In genomic region chr3:195627515-195628385, GRCh38 we compare ENCODE assay signal across 8 cellular contexts. TPM values are rescaled to one million over a fixed set of nuclear protein-coding genes. Genes with fewer than 3 reads are reported as not detected.
DNase-seq lines count a peak whose midpoint lies in the region; ATAC-seq and TF ChIP-seq lines count a peak whose summit lies in the region.
"Not testable (repeated sequence)": the region's sequence is repeated elsewhere in the genome, so short reads cannot be mapped to it uniquely, and the experiment has no call there.
"Had no signal": no experiment of that assay in that cellular context is flagged by ENCODE, and none has a peak within 500 bp of the region (broad histone marks: within the 10 kb centered on the region; RNA-seq: fewer than 3 reads in every experiment).

No MANE protein-coding gene starts in this region.

- H3K36me3 Mint-ChIP-seq in H9 (ENCODE audit: insufficient read depth in 1 of 3, low read depth in 3 of 3); WTC11; activated naive CD8-positive, alpha-beta T cell treated with anti-CD3 and anti-CD28 coated beads, Interleukin-2, amount 10 ng/mL, durations not matched to agents 7 days and 5 days: not testable (repeated sequence)

- not testable (repeated sequence) for H4K8ac ChIP-seq in H9 (replicated peaks; ENCODE audit: insufficient read length, low read depth, low read length)

- H3K79me2 ChIP-seq in H9 (ENCODE audit: insufficient read depth, low read length): not testable (repeated sequence)

- H3K14ac ChIP-seq in H9 (ENCODE audit: insufficient read depth, low read length): not testable (repeated sequence)

- not testable (repeated sequence) for H2BK120ac ChIP-seq in H9 (ENCODE audit: low read depth, low read length, poor library complexity, severe bottlenecking)

- CTCF ChIA-PET in WTC11 (lab: Charles Lee): not testable (repeated sequence)

- H3K27me3 ChIP-seq in H9 (ENCODE audit: insufficient read depth, low read length): not testable (repeated sequence)

- H3K4ac ChIP-seq in H9 (ENCODE audit: low read depth, low read length): not testable (repeated sequence)

- not testable (repeated sequence) for H3K27ac ChIP-seq in H9 (ENCODE audit: insufficient read length, low read depth, low read length)

- not testable (repeated sequence) for DNase-seq in H9; WTC11 (ENCODE audit: low spot score); activated naive CD8-positive, alpha-beta T cell treated with anti-CD3 and anti-CD28 coated beads, Interleukin-2, amount 10 ng/mL, durations not matched to agents 7 days and 5 days
- peak; percentile 57 for DNase-seq in activated CD8-positive, alpha-beta memory T cell treated with anti-CD3 and anti-CD28 coated beads, Interleukin-2, amount 50 U/mL, for 48 hours
- DNase-seq in Right ventricle myocardium superior (peak; percentile 40), mesenteric fat pad (ENCODE audit: low spot score) (peak; percentile 89), posterior vena cava (ENCODE audit: low spot score) (peak; percentile 68)

- not testable (repeated sequence) for H3K9me3 ChIP-seq in H9 (ENCODE audit: control insufficient read depth, low read depth, low read length)

- not testable (repeated sequence) for H2BK20ac ChIP-seq in H9 (ENCODE audit: low read depth, low read length, poor library complexity, severe bottlenecking)

- H2BK5ac ChIP-seq in H9 (ENCODE audit: insufficient read length, low read length): not testable (repeated sequence)

- peaks cover 19% of the 10 kb centered on the region for H3K27me3 Mint-ChIP-seq in H9 (ENCODE audit: low read depth)
- H3K27me3 Mint-ChIP-seq in WTC11 (ENCODE audit: low read depth); activated naive CD8-positive, alpha-beta T cell treated with anti-CD3 and anti-CD28 coated beads, Interleukin-2, amount 10 ng/mL, durations not matched to agents 7 days and 5 days: not testable (repeated sequence)

- not testable (repeated sequence) for H3K9ac ChIP-seq in H9 (ENCODE audit: extremely low read depth, insufficient read length, low read length)

- intact Hi-C loops in Right ventricle myocardium superior (cut with DNase I); posterior vena cava (cut with DNase I): not testable (repeated sequence)

- not testable (repeated sequence) for H2AK5ac ChIP-seq in H9 (ENCODE audit: insufficient read length, low read length)

- H2AFZ ChIP-seq in H9 (ENCODE audit: low read length): not testable (repeated sequence)

- H4K91ac ChIP-seq in H9 (ENCODE audit: insufficient read length, low read depth, low read length): not testable (repeated sequence)

- H4K20me1 ChIP-seq in H9 (ENCODE audit: control insufficient read depth, insufficient read depth, insufficient read length): not testable (repeated sequence)

- not testable (repeated sequence) for H3K4me2 ChIP-seq in H9 (ENCODE audit: insufficient read depth, insufficient read length, low read length)

- H3K56ac ChIP-seq in H9 (ENCODE audit: insufficient read length, low read depth, low read length): not testable (repeated sequence)

- H3K23ac ChIP-seq in H9 (ENCODE audit: insufficient read length, low read depth, low read length): not testable (repeated sequence)

- ATAC-seq in WTC11; activated naive CD8-positive, alpha-beta T cell treated with anti-CD3 and anti-CD28 coated beads, Interleukin-2, amount 10 ng/mL, durations not matched to agents 7 days and 5 days (ENCODE audit: low read depth); Right ventricle myocardium superior (ENCODE audit: poor library complexity): not testable (repeated sequence)

- not testable (repeated sequence) for H2BK12ac ChIP-seq in H9 (ENCODE audit: insufficient read length, low read depth, low read length)

- not testable (repeated sequence) for TF ChIP-seq CTCF in H9 (conservative IDR thresholded peaks at IDR 0.05); WTC11 (IDR thresholded peaks at IDR 0.05)

- POLR2A ChIA-PET in WTC11 (lab: Charles Lee); activated naive CD8-positive, alpha-beta T cell treated with anti-CD3 and anti-CD28 coated beads, Interleukin-2, amount 10 ng/mL, durations not matched to agents 7 days and 5 days (lab: Charles Lee): not testable (repeated sequence)

- H3K4me1 ChIP-seq in H9 (ENCODE audit: insufficient read depth, low read length): not testable (repeated sequence)

- H3K4me1 Mint-ChIP-seq in H9: peaks cover 18 to 19% of the 10 kb centered on the region in 2 experiments
- peaks cover 17% of the 10 kb centered on the region for H3K4me1 Mint-ChIP-seq in WTC11
- not testable (repeated sequence) for H3K4me1 Mint-ChIP-seq in activated naive CD8-positive, alpha-beta T cell treated with anti-CD3 and anti-CD28 coated beads, Interleukin-2, amount 10 ng/mL, durations not matched to agents 7 days and 5 days

- peak overlapping the region; percentile 61 to 92 (median 78); a peak in 5 of 7 replicates for H3K27ac Mint-ChIP-seq in H9
- peak overlapping the region; percentile 17; the same call in 1 of the 2 replicates for H3K27ac Mint-ChIP-seq in WTC11
- H3K27ac Mint-ChIP-seq in activated naive CD8-positive, alpha-beta T cell treated with anti-CD3 and anti-CD28 coated beads, Interleukin-2, amount 10 ng/mL, durations not matched to agents 7 days and 5 days: peak overlapping the region; percentile 14

- not testable (repeated sequence) for H3T11ph ChIP-seq in H9 (ENCODE audit: low read length)

- no CpG with 5 or more reads among the region's 30 CpGs for WGBS in H9 (ENCODE audit: extremely low coverage, insufficient read length, low lambda C conversion rate)

- H3K4me3 Mint-ChIP-seq in H9: peak overlapping the region in 1 of 2 experiments; percentile 58; a peak in 1 of 5 replicates
- not testable (repeated sequence) for H3K4me3 Mint-ChIP-seq in WTC11; activated naive CD8-positive, alpha-beta T cell treated with anti-CD3 and anti-CD28 coated beads, Interleukin-2, amount 10 ng/mL, durations not matched to agents 7 days and 5 days

- not testable (repeated sequence) for H3K79me1 ChIP-seq in H9 (ENCODE audit: insufficient read depth, low read depth, low read length, poor library complexity, severe bottlenecking)

- not testable (repeated sequence) for H4K5ac ChIP-seq in H9 (ENCODE audit: insufficient read length, low read depth, low read length)

- H2BK15ac ChIP-seq in H9 (ENCODE audit: low read depth, low read length): not testable (repeated sequence)

- H3K23me2 ChIP-seq in H9 (ENCODE audit: insufficient read length, low read depth, low read length, poor library complexity, severe bottlenecking): not testable (repeated sequence)

- not testable (repeated sequence) for H3K18ac ChIP-seq in H9 (ENCODE audit: insufficient read length, low read depth, low read length)

- H3K9me3 Mint-ChIP-seq in H9; WTC11; activated naive CD8-positive, alpha-beta T cell treated with anti-CD3 and anti-CD28 coated beads, Interleukin-2, amount 10 ng/mL, durations not matched to agents 7 days and 5 days: not testable (repeated sequence)

RNA-seq across cellular contexts. Expression of gene APOD, which starts 44.0 kb away (rescaled TPM):
- total RNA-seq in H9 (2021): not detected in 2 replicates
- total RNA-seq in WTC11 (2021): 0.18 TPM in 1 of 3 replicates, not detected in the others
- not detected for total RNA-seq in activated naive CD8-positive, alpha-beta T cell treated with anti-CD3 and anti-CD28 coated beads, Interleukin-2, amount 10 ng/mL, durations not matched to agents 7 days and 5 days
- 322 TPM for total RNA-seq in Right ventricle myocardium superior
- total RNA-seq in mesenteric fat pad: 362 TPM
- 100 to 1,000 TPM; 221 to 388 TPM for total RNA-seq in posterior vena cava
- total RNA-seq: CD4-positive, alpha-beta memory T cell had no signal

Comparison
In these comparisons a context has a peak if more than half of its experiments do, and no peak if none do; other contexts are left out.
1. H3K27ac Mint-ChIP-seq: peak in every context shown above with its lines; median percentile 78 in H9; 17 in WTC11; 14 in activated naive CD8-positive, alpha-beta T cell treated with anti-CD3 and anti-CD28 coated beads, Interleukin-2, amount 10 ng/mL, durations not matched to agents 7 days and 5 days.
2. RNA of gene APOD, which starts 44.0 kb away (total RNA-seq): 221 to 388 TPM in posterior vena cava, 362 TPM in mesenteric fat pad (single experiment) and 322 TPM in Right ventricle myocardium superior (single experiment); not detected in H9, 0.18 TPM in WTC11 and not detected in activated naive CD8-positive, alpha-beta T cell treated with anti-CD3 and anti-CD28 coated beads, Interleukin-2, amount 10 ng/mL, durations not matched to agents 7 days and 5 days; every median in the first group is over 100 times any median in the second.